9 cellular contexts compared by ENCODE assay signal in the genomic region with DNA sequence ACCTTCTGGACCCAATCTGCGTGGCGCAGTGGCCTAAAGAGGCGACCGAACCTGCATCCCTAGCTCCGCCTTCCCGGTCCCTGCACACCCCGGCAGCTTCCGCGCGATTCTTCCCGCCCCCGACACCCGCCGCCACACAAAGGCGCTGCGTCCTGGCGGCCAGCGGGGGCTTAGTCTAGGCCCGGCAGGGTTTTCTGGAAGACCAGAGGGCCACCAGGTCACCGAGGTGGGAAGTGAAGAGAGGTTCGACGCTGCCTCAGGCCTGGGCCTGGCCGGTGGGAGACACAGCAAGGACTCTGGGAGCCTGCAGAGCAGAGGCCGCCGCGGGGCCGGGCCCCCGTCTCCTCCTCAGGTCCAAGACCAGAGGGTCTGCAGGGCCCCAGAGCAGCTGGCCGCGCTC.
DNase-seq lines count a peak whose midpoint lies in the region; ATAC-seq, FAIRE-seq and TF ChIP-seq lines count a peak whose summit lies in the region.
"Had no signal": no experiment of that assay in that cellular context is flagged by ENCODE, and none has a peak within 500 bp of the region (broad histone marks: within the 10 kb centered on the region; RNA-seq: fewer than 3 reads in every experiment).

No MANE protein-coding gene starts in this region.

- H3K27ac ChIP-seq in astrocyte (ENCODE audit: low read depth, low read length), result no peak overlapping the region
- H3K27ac ChIP-seq: epithelial cell of prostate had no signal

- H3K36me3 ChIP-seq in GM06990 (ENCODE audit: control insufficient read depth, insufficient read depth, low read length), result no peaks in the 10 kb centered on the region
- H3K36me3 ChIP-seq in astrocyte (ENCODE audit: insufficient read depth, low read length), result no peaks in the 10 kb centered on the region

- peaks cover 2% of the 10 kb centered on the region for H3K4me1 ChIP-seq in astrocyte (ENCODE audit: insufficient read depth, low read length)

- ATAC-seq in memory B cell (ENCODE audit: low read depth) (no peak), omental fat pad (ENCODE audit: low FRiP score) (no peak), HG03469 (IDR thresholded peaks at IDR 0.05; ENCODE audit: unreplicated experiment) (no peak)

- H3K4me3 Mint-ChIP-seq in astrocyte (ENCODE audit: unreplicated experiment) (peak overlapping the region; percentile 40), memory B cell (peak overlapping the region; percentile 71)
- H3K4me3 Mint-ChIP-seq in stimulated activated naive CD8-positive, alpha-beta T cell treated with anti-CD3 and anti-CD28 coated beads, Interleukin-15, Interleukin-2, amounts not matched to agents 100 ng/mL and 50 ng/mL, for 24 hours, result peak overlapping the region; percentile 87

- peak overlapping the region; percentile 67 for H3K4me2 ChIP-seq in astrocyte (ENCODE audit: low read length)

- H4K20me1 ChIP-seq in astrocyte (ENCODE audit: insufficient read depth, low read length), result no peaks in the 10 kb centered on the region

- H3K27me3 ChIP-seq in GM06990 (replicated peaks; ENCODE audit: control insufficient read depth, insufficient read depth, low read length), result no peaks in the 10 kb centered on the region
- H3K27me3 ChIP-seq in astrocyte (ENCODE audit: insufficient read depth, low read length), result peaks cover 17% of the 10 kb centered on the region

- H3K79me2 ChIP-seq in astrocyte (ENCODE audit: insufficient read depth, low read length), result no peaks in the 10 kb centered on the region

- no peaks in the 10 kb centered on the region for H3K36me3 Mint-ChIP-seq in astrocyte (ENCODE audit: low read depth, unreplicated experiment)
- peaks cover 1% of the 10 kb centered on the region for H3K36me3 Mint-ChIP-seq in memory B cell
- H3K36me3 Mint-ChIP-seq in stimulated activated naive CD8-positive, alpha-beta T cell treated with anti-CD3 and anti-CD28 coated beads, Interleukin-15, Interleukin-2, amounts not matched to agents 100 ng/mL and 50 ng/mL, for 24 hours (ENCODE audit: low read depth), result no peaks in the 10 kb centered on the region

- peaks cover 7% of the 10 kb centered on the region for H3K4me1 Mint-ChIP-seq in astrocyte (ENCODE audit: low read depth, unreplicated experiment)
- H3K4me1 Mint-ChIP-seq in memory B cell, result peaks cover 34% of the 10 kb centered on the region
- H3K4me1 Mint-ChIP-seq in stimulated activated naive CD8-positive, alpha-beta T cell treated with anti-CD3 and anti-CD28 coated beads, Interleukin-15, Interleukin-2, amounts not matched to agents 100 ng/mL and 50 ng/mL, for 24 hours (ENCODE audit: low read depth), result peaks cover 49% of the 10 kb centered on the region

- no peaks in the 10 kb centered on the region for H3K9me3 ChIP-seq in astrocyte (ENCODE audit: insufficient read depth, low read depth, low read length)

- no peak for FAIRE-seq in astrocyte (lab: Jason Lieb, UNC)

- H3K27ac Mint-ChIP-seq in astrocyte (ENCODE audit: unreplicated experiment) (no peak overlapping the region), memory B cell (peak overlapping the region; percentile 47)
- H3K27ac Mint-ChIP-seq in stimulated activated naive CD8-positive, alpha-beta T cell treated with anti-CD3 and anti-CD28 coated beads, Interleukin-15, Interleukin-2, amounts not matched to agents 100 ng/mL and 50 ng/mL, for 24 hours, result peak overlapping the region; percentile 66

- no peak overlapping the region for H3K9ac ChIP-seq in astrocyte (ENCODE audit: low read length)

- peak overlapping the region; percentile 58 for H2AFZ ChIP-seq in astrocyte (ENCODE audit: low read depth, low read length)

- H3K4me3 ChIP-seq in GM06990 (replicated peaks; ENCODE audit: low read depth, low read length) (peak overlapping the region; percentile 68), astrocyte (ENCODE audit: insufficient read depth, low read depth, low read length) (no peak overlapping the region)

- TF ChIP-seq CTCF in GM06990 (IDR thresholded peaks at IDR 0.05; ENCODE audit: insufficient read depth, low read length, poor library complexity, severe bottlenecking) (no peak), astrocyte (IDR thresholded peaks at IDR 0.05; ENCODE audit: insufficient read depth, low read depth, low read length) (no peak), omental fat pad (IDR thresholded peaks at IDR 0.05) (no peak)

- H3K27me3 Mint-ChIP-seq in astrocyte (ENCODE audit: low read depth, unreplicated experiment) (peaks cover 14% of the 10 kb centered on the region), memory B cell (peaks cover 2% of the 10 kb centered on the region)
- no peaks in the 10 kb centered on the region for H3K27me3 Mint-ChIP-seq in stimulated activated naive CD8-positive, alpha-beta T cell treated with anti-CD3 and anti-CD28 coated beads, Interleukin-15, Interleukin-2, amounts not matched to agents 100 ng/mL and 50 ng/mL, for 24 hours

- peak; percentile 73 for DNase-seq in GM06990 (ENCODE audit: extremely low read depth, insufficient read length)
- DNase-seq in RKO (ENCODE audit: low spot score), result peak; percentile 59
- DNase-seq in astrocyte (ENCODE audit: low read depth), result no peak
- DNase-seq in memory B cell (ENCODE audit: low spot score in 2 of 2), result no peak
- no peak for DNase-seq in omental fat pad (ENCODE audit: low spot score)
- DNase-seq in putamen (ENCODE audit: low spot score), result no peak

- H3K9me3 Mint-ChIP-seq in astrocyte (ENCODE audit: unreplicated experiment) (no peaks in the 10 kb centered on the region), memory B cell (no peaks in the 10 kb centered on the region)
- no peaks in the 10 kb centered on the region for H3K9me3 Mint-ChIP-seq in stimulated activated naive CD8-positive, alpha-beta T cell treated with anti-CD3 and anti-CD28 coated beads, Interleukin-15, Interleukin-2, amounts not matched to agents 100 ng/mL and 50 ng/mL, for 24 hours

Comparison
In these comparisons a context has a peak if more than half of its experiments do, and no peak if none do; other contexts are left out.
1. DNase-seq: peak in GM06990 (single experiment) and RKO (single experiment); none in astrocyte (single experiment), memory B cell (0 of 2), omental fat pad (single experiment) and putamen (single experiment).
2. Peak in every context shown above with its lines, with median percentiles within 50 percentile points of each other: H3K4me3 Mint-ChIP-seq.